In the genomic region with DNA sequence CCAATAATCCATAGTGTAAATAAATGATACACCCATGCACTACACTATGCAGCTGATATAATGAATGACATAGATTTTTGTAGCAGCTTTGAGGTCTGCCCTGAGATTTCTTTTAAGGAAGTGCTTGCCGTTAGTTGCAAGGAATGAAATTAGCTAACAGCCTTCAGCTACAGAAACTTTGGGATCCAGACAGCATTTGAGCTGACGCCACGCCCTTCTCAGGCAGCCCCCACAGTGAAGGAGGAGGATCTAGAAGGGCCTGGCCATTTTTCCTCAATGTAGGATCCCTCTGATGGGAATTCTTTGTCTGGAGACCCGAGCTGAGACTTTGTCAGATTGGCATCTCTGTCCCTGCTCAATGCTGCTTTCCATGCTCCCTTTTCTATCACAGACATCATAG, we compare ENCODE assay signal across 17 cellular contexts. TPM values are rescaled to one million over a fixed set of nuclear protein-coding genes. Genes with fewer than 3 reads are reported as not detected.
"Had no signal": no experiment of that assay in that cellular context is flagged by ENCODE, and none has a peak within 500 bp of the region (broad histone marks: within the 10 kb centered on the region; RNA-seq: fewer than 3 reads in every experiment).

No MANE protein-coding gene starts in this region.

- H3K27me3 ChIP-seq: colonic mucosa, esophagus squamous epithelium, suprapubic skin had no signal

- DNase-seq: activated CD4-positive, alpha-beta memory T cell treated with anti-CD3 and anti-CD28 coated beads, Interleukin-2, amount 10 ng/mL, durations not matched to agents 7 days and 5 days; activated CD4-positive, alpha-beta T cell treated with anti-CD3 and anti-CD28 coated beads for 4 hours; activated effector memory CD4-positive, alpha-beta T cell treated with anti-CD3 and anti-CD28 coated beads, Interleukin-2, amount 50 U/mL, for 16 hours; activated T-cell treated with anti-CD3 and anti-CD28 coated beads, Interleukin-2, amount 50 U/mL, for 48 hours; amniotic stem cell; central memory CD4-positive, alpha-beta T cell; colonic mucosa; effector CD4-positive, alpha-beta T cell; esophagus squamous epithelium; glutamatergic neuron; midbrain; stimulated activated naive CD8-positive, alpha-beta T cell treated with anti-CD3 and anti-CD28 coated beads, Interleukin-15, Interleukin-2, amounts not matched to agents 100 U/mL and 50 U/mL, for 24 hours had no signal

- ATAC-seq: stimulated activated naive CD8-positive, alpha-beta T cell treated with anti-CD3 and anti-CD28 coated beads, Interleukin-15, Interleukin-2, amounts not matched to agents 100 U/mL and 50 U/mL, for 24 hours; WTC11 had no signal

- H3K4me3 ChIP-seq: colonic mucosa, esophagus squamous epithelium, lung, neural progenitor cell, skin epidermis, suprapubic skin had no signal

- H3K4me1 ChIP-seq: neural progenitor cell had no signal

- H3K9me3 ChIP-seq: colonic mucosa, esophagus squamous epithelium, suprapubic skin had no signal

- H3K27ac ChIP-seq: colonic mucosa, neural progenitor cell, skin epidermis, suprapubic skin had no signal

- H3K36me3 ChIP-seq: colonic mucosa, esophagus squamous epithelium, neural progenitor cell, suprapubic skin had no signal

RNA-seq across cellular contexts. Expression of a gene that starts 6.1 kb away (rescaled TPM):
- total RNA-seq: activated CD4-positive, alpha-beta memory T cell treated with anti-CD3 and anti-CD28 coated beads, Interleukin-2, amount 10 ng/mL, durations not matched to agents 7 days and 5 days had no signal
